ENCODE assay signal across 28 cellular contexts in genomic region chr19:4847190-4847973, GRCh38. TPM values are rescaled to one million over a fixed set of nuclear protein-coding genes. Genes with fewer than 3 reads are reported as not detected.
"Had no signal": no experiment of that assay in that cellular context is flagged by ENCODE, and none has a peak within 500 bp of the region (broad histone marks: within the 10 kb centered on the region; RNA-seq: fewer than 3 reads in every experiment).

No MANE protein-coding gene starts in this region.

- H3K9ac ChIP-seq: parathyroid adenoma had no signal

- H3K27ac ChIP-seq: heart left ventricle, parathyroid adenoma, suprapubic skin, upper lobe of right lung had no signal

- H3K27me3 ChIP-seq: brain microvascular endothelial cell, heart left ventricle, suprapubic skin, tibial artery, upper lobe of right lung had no signal

- H3K4me1 ChIP-seq: heart left ventricle, parathyroid adenoma, suprapubic skin, tibial artery, upper lobe of right lung had no signal

- H2AFZ ChIP-seq: parathyroid adenoma had no signal

- DNase-seq: activated B cell treated with CpG ODN at 0.5 μM for 24 hours; activated CD4-positive, alpha-beta T cell treated with anti-CD3 and anti-CD28 coated beads, Interleukin-2, amount 50 U/mL, for 1 hour; activated CD8-positive, alpha-beta T cell treated with anti-CD3 and anti-CD28 coated beads for 36 hours; activated gamma-delta T cell treated with Interleukin-2 at 50 U/mL for 16 hours; activated naive CD4-positive, alpha-beta T cell treated with anti-CD3 and anti-CD28 coated beads, Interleukin-2, amount 50 U/mL, for 16 hours; activated T-cell treated with anti-CD3 and anti-CD28 coated beads, Interleukin-2, amount 50 U/mL, for 4 hours; amniotic stem cell; brain microvascular endothelial cell; heart left ventricle; hypothalamus; immature natural killer cell; kidney; left colon; mammary epithelial cell; naive thymus-derived CD4-positive, alpha-beta T cell; nucleus accumbens; psoas muscle; stimulated activated CD4-positive, alpha-beta T cell treated with anti-CD3 and anti-CD28 coated beads, Interleukin-15, amount 100 ng/mL, for 24 hours; stimulated activated CD4-positive, alpha-beta T cell treated with anti-CD3 and anti-CD28 coated beads, Interleukin-2, amount 100 ng/mL, for 24 hours; stimulated activated naive CD4-positive, alpha-beta T cell; tibial artery; upper lobe of right lung had no signal

- H3K4me3 ChIP-seq: heart left ventricle, psoas muscle, suprapubic skin, tibial artery, upper lobe of right lung had no signal

- H3K9me3 ChIP-seq: heart left ventricle, psoas muscle, suprapubic skin, tibial artery, upper lobe of right lung had no signal

- ATAC-seq: activated CD8-positive, alpha-beta T cell treated with anti-CD3 and anti-CD28 coated beads for 36 hours; activated T-cell treated with anti-CD3 and anti-CD28 coated beads, Interleukin-2, amount 50 U/mL, for 4 hours; activated T-helper 17 cell treated with anti-CD3 and anti-CD28 coated beads, Interleukin-2, amount 50 U/mL, for 72 hours; heart left ventricle; left colon; naive thymus-derived CD4-positive, alpha-beta T cell; upper lobe of right lung had no signal

RNA-seq across cellular contexts. Expression of gene TICAM1, which starts 15.9 kb away (rescaled TPM):
- polyA plus RNA-seq: neural cell had no signal

RNA-seq across cellular contexts. Expression of gene ARRDC5, which starts 55.3 kb away (rescaled TPM):
- polyA plus RNA-seq: fibroblast of lung, liver, mammary epithelial cell, neural cell, psoas muscle had no signal
